Comparison of ENCODE assay signal across 2 cellular contexts in genomic region chr6:82088978-82089855, GRCh38.
TF ChIP-seq lines count a peak whose summit lies in the region.

No MANE protein-coding gene starts in this region.

TF ChIP-seq in A549, 52 proteins besides CTCF, POLR2A, EP300 and RAD21 (continued from another document):
- TF ChIP-seq BCL3 (IDR thresholded peaks at IDR 0.05) (no peak), HOXA7 (CRISPR knock-in tag; IDR thresholded peaks at IDR 0.05) (no peak), HEYL (CRISPR knock-in tag; IDR thresholded peaks at IDR 0.05) (no peak), CEBPB (IDR thresholded peaks at IDR 0.05) (no peak), FOSL2 (IDR thresholded peaks at IDR 0.05) (no peak), FOSL2 (CRISPR knock-in tag; IDR thresholded peaks at IDR 0.05) (no peak), SREBF2 (IDR thresholded peaks at IDR 0.05) (no peak), ZNF302 (CRISPR knock-in tag; IDR thresholded peaks at IDR 0.05) (no peak), ATOH8 (CRISPR knock-in tag; IDR thresholded peaks at IDR 0.05; ENCODE audit: low read depth) (no peak), NFE2L2 (conservative IDR thresholded peaks at IDR 0.05; ENCODE audit: low read length) (no peak)

TF ChIP-seq in K562, 482 proteins besides CTCF, POLR2A, EP300 and RAD21 (continued from another document):
- no peak for TF ChIP-seq ATF4 (CRISPR knock-in tag; IDR thresholded peaks at IDR 0.05)
TF ChIP-seq in K562: peak in this region for 1.
